Comparison of ENCODE assay signal across 8 cellular contexts in genomic region chr6:26240981-26241770, GRCh38.
A peak's percentile ranks its signal among the peaks of the same experiment; 100 is the strongest.
DNase-seq lines count a peak whose midpoint lies in the region; ATAC-seq and FAIRE-seq lines count a peak whose summit lies in the region.

No MANE protein-coding gene starts in this region.

- no peaks in the 10 kb centered on the region for H3K36me3 ChIP-seq in BLaER1 treated with 17β-estradiol and CSF1 and Interleukin-3, amounts not matched to agents 10 nM and 100 nM

- H3K9me3 Mint-ChIP-seq in activated T-helper 1 cell treated with anti-CD3 and anti-CD28 coated beads, Interleukin-12 subunit alpha, Interleukin-12 subunit beta, Interleukin-2, Interleukin-4 antibody, amounts not matched to agents 30 ng/mL and 10 ng/mL and 1 ng/mL, durations not matched to agents 14 hours and 24 hours and 36 hours = peaks cover 7% of the 10 kb centered on the region

- H3K27me3 ChIP-seq in BLaER1 treated with 17β-estradiol and CSF1 and Interleukin-3, amounts not matched to agents 10 nM and 100 nM = peaks cover 18 to 34% (median 27%) of the 10 kb centered on the region in 11 experiments

- DNase-seq in activated T-helper 1 cell treated with anti-CD3 and anti-CD28 coated beads, Interleukin-12 subunit alpha, Interleukin-12 subunit beta, Interleukin-2, Interleukin-4 antibody, amounts not matched to agents 30 ng/mL and 10 ng/mL and 1 ng/mL, durations not matched to agents 14 hours and 24 hours and 36 hours (ENCODE audit: low spot score) = peak; percentile 50
- no peak for DNase-seq in left cardiac atrium
- peak; percentile 85 for DNase-seq in stimulated activated CD4-positive, alpha-beta T cell treated with anti-CD3 and anti-CD28 coated beads, Interleukin-1b, Interleukin-23, amount 100 ng/mL, for 48 hours
- DNase-seq in GM19239 (ENCODE audit: insufficient read length, low spot score) = no peak
- DNase-seq in DMS79 treated with DMSO at 0.1 percent for 48 hours (lab: John Stamatoyannopoulos, UW) = no peak
- DNase-seq in amygdala (lab: John Stamatoyannopoulos, UW) = no peak

- no peaks in the 10 kb centered on the region for H4K20me1 ChIP-seq in BLaER1 treated with 17β-estradiol and CSF1 and Interleukin-3, amounts not matched to agents 10 nM and 100 nM

- H3K4me1 Mint-ChIP-seq in activated T-helper 1 cell treated with anti-CD3 and anti-CD28 coated beads, Interleukin-12 subunit alpha, Interleukin-12 subunit beta, Interleukin-2, Interleukin-4 antibody, amounts not matched to agents 30 ng/mL and 10 ng/mL and 1 ng/mL, durations not matched to agents 14 hours and 24 hours and 36 hours (ENCODE audit: low read depth) = peaks cover 36% of the 10 kb centered on the region

- no peak for FAIRE-seq in GM19239 (lab: Jason Lieb, UNC)

- H3K27ac Mint-ChIP-seq in activated T-helper 1 cell treated with anti-CD3 and anti-CD28 coated beads, Interleukin-12 subunit alpha, Interleukin-12 subunit beta, Interleukin-2, Interleukin-4 antibody, amounts not matched to agents 30 ng/mL and 10 ng/mL and 1 ng/mL, durations not matched to agents 14 hours and 24 hours and 36 hours = peak overlapping the region; percentile 93

- ATAC-seq in HG02943 (IDR thresholded peaks at IDR 0.05; ENCODE audit: low read depth, unreplicated experiment) = peak; percentile 4
- peak; percentile 28 to 36 for ATAC-seq in left cardiac atrium

- H3K27me3 Mint-ChIP-seq in activated T-helper 1 cell treated with anti-CD3 and anti-CD28 coated beads, Interleukin-12 subunit alpha, Interleukin-12 subunit beta, Interleukin-2, Interleukin-4 antibody, amounts not matched to agents 30 ng/mL and 10 ng/mL and 1 ng/mL, durations not matched to agents 14 hours and 24 hours and 36 hours (ENCODE audit: insufficient read depth) = no peaks in the 10 kb centered on the region

- peak overlapping the region; percentile 45 to 64 (median 51); a peak in 18 of 20 replicates for H3K4me3 ChIP-seq in BLaER1 treated with 17β-estradiol and CSF1 and Interleukin-3, amounts not matched to agents 10 nM and 100 nM

- peak overlapping the region in 8 of 11 experiments; percentile 47 to 68 (median 54); a peak in 11 of 22 replicates for H3K9ac ChIP-seq in BLaER1 treated with 17β-estradiol and CSF1 and Interleukin-3, amounts not matched to agents 10 nM and 100 nM

- peaks cover 17 to 37% (median 33%) of the 10 kb centered on the region in 11 experiments for H3K9me3 ChIP-seq in BLaER1 treated with 17β-estradiol and CSF1 and Interleukin-3, amounts not matched to agents 10 nM and 100 nM (replicated peaks in 1 of 11)

- H3K27ac ChIP-seq in BLaER1 treated with 17β-estradiol and CSF1 and Interleukin-3, amounts not matched to agents 10 nM and 100 nM = peak overlapping the region in 9 of 11 experiments; percentile 47 to 77 (median 59); a peak in 13 of 22 replicates

- peak overlapping the region; percentile 78 for H3K4me3 Mint-ChIP-seq in activated T-helper 1 cell treated with anti-CD3 and anti-CD28 coated beads, Interleukin-12 subunit alpha, Interleukin-12 subunit beta, Interleukin-2, Interleukin-4 antibody, amounts not matched to agents 30 ng/mL and 10 ng/mL and 1 ng/mL, durations not matched to agents 14 hours and 24 hours and 36 hours

- peaks cover 0 to 16% (median 12%) of the 10 kb centered on the region in 10 experiments; a peak in 12 of 20 replicates for H3K4me1 ChIP-seq in BLaER1 treated with 17β-estradiol and CSF1 and Interleukin-3, amounts not matched to agents 10 nM and 100 nM

- H3K36me3 Mint-ChIP-seq in activated T-helper 1 cell treated with anti-CD3 and anti-CD28 coated beads, Interleukin-12 subunit alpha, Interleukin-12 subunit beta, Interleukin-2, Interleukin-4 antibody, amounts not matched to agents 30 ng/mL and 10 ng/mL and 1 ng/mL, durations not matched to agents 14 hours and 24 hours and 36 hours (ENCODE audit: low read depth) = peaks cover 8% of the 10 kb centered on the region

- H3K4me2 ChIP-seq in BLaER1 treated with 17β-estradiol and CSF1 and Interleukin-3, amounts not matched to agents 10 nM and 100 nM = peak overlapping the region; percentile 40 to 88 (median 63)

- intact Hi-C loops in activated T-helper 1 cell treated with anti-CD3 and anti-CD28 coated beads, Interleukin-12 subunit alpha, Interleukin-12 subunit beta, Interleukin-2, Interleukin-4 antibody, amounts not matched to agents 30 ng/mL and 10 ng/mL and 1 ng/mL, durations not matched to agents 14 hours and 24 hours and 36 hours (cut with micrococcal nuclease) = loop anchor here (1.0 kb wide), 2 partner anchors 9 to 30 kb away; a partner anchor contains a TSS
- intact Hi-C loops in left cardiac atrium (cut with DNase I) = no loop called here

Comparison
In these comparisons a context has a peak if more than half of its experiments do, and no peak if none do; other contexts are left out.
1. DNase-seq: peak in activated T-helper 1 cell treated with anti-CD3 and anti-CD28 coated beads, Interleukin-12 subunit alpha, Interleukin-12 subunit beta, Interleukin-2, Interleukin-4 antibody, amounts not matched to agents 30 ng/mL and 10 ng/mL and 1 ng/mL, durations not matched to agents 14 hours and 24 hours and 36 hours (single experiment) and stimulated activated CD4-positive, alpha-beta T cell treated with anti-CD3 and anti-CD28 coated beads, Interleukin-1b, Interleukin-23, amount 100 ng/mL, for 48 hours (single experiment); none in left cardiac atrium (single experiment), GM19239 (single experiment), DMS79 treated with DMSO at 0.1 percent for 48 hours (single experiment) and amygdala (0 of 56).